Comparison of ENCODE assay signal across 27 cellular contexts in genomic region chr13:111909501-111909900, GRCh38.
A peak's percentile ranks its signal among the peaks of the same experiment; 100 is the strongest.
DNase-seq lines count a peak whose midpoint lies in the region; ATAC-seq and TF ChIP-seq lines count a peak whose summit lies in the region.
"Had no signal": no experiment of that assay in that cellular context is flagged by ENCODE, and none has a peak within 500 bp of the region (broad histone marks: within the 10 kb centered on the region; RNA-seq: fewer than 3 reads in every experiment).

No MANE protein-coding gene starts in this region.

- peak; percentile 17 for DNase-seq in activated CD8-positive, alpha-beta memory T cell treated with anti-CD3 and anti-CD28 coated beads for 24 hours
- DNase-seq in activated CD8-positive, alpha-beta memory T cell treated with anti-CD3 and anti-CD28 coated beads, Interleukin-2, amount 50 U/mL, for 48 hours = no peak
- DNase-seq in islet precursor cell (peak; percentile 36), posterior vena cava (ENCODE audit: low spot score) (peak; percentile 30), osteoblast (ENCODE audit: insufficient read length, low spot score, missing footprints) (no peak), NAMALWA (ENCODE audit: low spot score) (no peak)
- DNase-seq: ACHN; BE2C; CD8-positive, alpha-beta memory T cell; DMS 273 treated with DMSO at 0.1 percent for 48 hours; DMS79 treated with DMSO at 0.1 percent for 48 hours; GF-D8; GOT3; MM.1S; NCI-H1048; NCI-H1417; NCI-H1694; NCI-H2081; NCI-H2227 treated with DMSO at 0.1 percent for 48 hours; NCI-H526 treated with DMSO at 0.1 percent for 48 hours; PC-9 had no signal

- no peak overlapping the region for H3K27ac ChIP-seq in osteoblast (ENCODE audit: low read depth, low read length)
- H3K27ac ChIP-seq: 22Rv1, HL-60, KMS-11, PC-9 had no signal

- no peaks in the 10 kb centered on the region for H3K27me3 ChIP-seq in osteoblast (ENCODE audit: insufficient read depth, low read length)

- no peak for ATAC-seq in HG02981 (IDR thresholded peaks at IDR 0.05; ENCODE audit: unreplicated experiment)
- ATAC-seq: HCT116, Right ventricle myocardium inferior had no signal

- H3K79me2 ChIP-seq in osteoblast (ENCODE audit: insufficient read depth, low read length) = no peaks in the 10 kb centered on the region

- TF ChIP-seq CTCF in osteoblast (IDR thresholded peaks at IDR 0.05; ENCODE audit: extremely low read depth, low read depth, low read length) = no peak

- no peak overlapping the region for H2AFZ ChIP-seq in osteoblast (ENCODE audit: low read length)
- H2AFZ ChIP-seq: PC-9 had no signal

- no peaks in the 10 kb centered on the region for H3K36me3 ChIP-seq in osteoblast (ENCODE audit: insufficient read depth, low read length)
- H3K36me3 ChIP-seq: BE2C had no signal

- H3K9me3 ChIP-seq in osteoblast (ENCODE audit: low read depth, low read length) = no peaks in the 10 kb centered on the region
- H3K9me3 ChIP-seq: BE2C had no signal

- intact Hi-C loops in posterior vena cava (cut with DNase I) = no loop called here

- H3K4me1 ChIP-seq in osteoblast (ENCODE audit: insufficient read depth, low read length) = no peaks in the 10 kb centered on the region
- H3K4me1 ChIP-seq: BE2C had no signal

- no peaks in the 10 kb centered on the region for H4K20me1 ChIP-seq in osteoblast (ENCODE audit: insufficient read depth, low read length)

- no peak overlapping the region for H3K4me2 ChIP-seq in osteoblast (ENCODE audit: insufficient read depth, low read length)
- H3K4me2 ChIP-seq: KMS-11, PC-9 had no signal

- no peak overlapping the region for H3K4me3 ChIP-seq in osteoblast (ENCODE audit: insufficient read depth, low read length)
- H3K4me3 ChIP-seq: PC-9 had no signal

Comparison
In these comparisons a context has a peak if more than half of its experiments do, and no peak if none do; other contexts are left out.
1. DNase-seq: peak in activated CD8-positive, alpha-beta memory T cell treated with anti-CD3 and anti-CD28 coated beads for 24 hours (single experiment), islet precursor cell (single experiment) and posterior vena cava (single experiment); none in activated CD8-positive, alpha-beta memory T cell treated with anti-CD3 and anti-CD28 coated beads, Interleukin-2, amount 50 U/mL, for 48 hours (single experiment), osteoblast (single experiment) and NAMALWA (single experiment).